Comparison of ENCODE assay signal across 32 cellular contexts in the genomic region with DNA sequence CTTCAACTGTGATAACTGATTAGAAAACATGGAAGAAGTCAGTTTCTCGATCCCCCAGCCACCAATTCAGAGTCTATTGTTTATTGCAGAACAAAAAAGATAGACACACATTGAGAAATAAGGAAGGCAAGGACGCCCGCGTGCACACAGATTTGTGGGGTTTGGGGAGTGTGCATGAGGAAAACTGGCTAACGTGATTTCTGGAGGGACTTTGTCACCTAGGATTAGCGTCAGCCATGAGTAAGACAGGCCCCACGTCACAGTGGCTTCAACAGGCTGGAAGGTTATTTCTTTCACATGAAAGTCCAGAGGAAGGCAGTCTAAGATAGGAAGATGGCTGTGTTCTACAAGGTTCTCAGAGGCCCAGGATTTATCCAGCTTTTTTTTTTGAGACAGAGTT.
"Had no signal": no experiment of that assay in that cellular context is flagged by ENCODE, and none has a peak within 500 bp of the region (broad histone marks: within the 10 kb centered on the region; RNA-seq: fewer than 3 reads in every experiment).

No MANE protein-coding gene starts in this region.

- ATAC-seq: activated CD4-positive, CD25-positive, alpha-beta regulatory T cell treated with anti-CD3 and anti-CD28 coated beads, Interleukin-2, amount 50 U/mL, for 24 hours; activated CD8-positive, alpha-beta T cell treated with anti-CD3 and anti-CD28 coated beads for 36 hours; activated T-cell treated with anti-CD3 and anti-CD28 coated beads, Interleukin-2, amount 50 U/mL, for 4 hours; activated T-helper 17 cell treated with anti-CD3 and anti-CD28 coated beads, Interleukin-2, amount 50 U/mL, for 72 hours; esophagus mucosa; heart left ventricle; T-helper 17 cell; WTC11 had no signal

- H3K27me3 Mint-ChIP-seq: activated CD8-positive, alpha-beta T cell treated with anti-CD3 and anti-CD28 coated beads for 36 hours; activated naive CD8-positive, alpha-beta T cell; activated T-helper 17 cell treated with anti-CD3 and anti-CD28 coated beads, Interleukin-2, amount 50 U/mL, for 72 hours; central memory CD8-positive, alpha-beta T cell; dendritic cell treated with granulocyte-macrophage colony-stimulating factor and Interleukin-4, amounts not matched to agents 40 ng/mL and 50 ng/mL, for 4 days; T-helper 17 cell had no signal

- H3K27me3 ChIP-seq: brain microvascular endothelial cell, dorsolateral prefrontal cortex, heart left ventricle had no signal

- H3K27ac ChIP-seq: brain microvascular endothelial cell, coronary artery, heart left ventricle had no signal

- DNase-seq: activated CD4-positive, alpha-beta T cell treated with anti-CD3 and anti-CD28 coated beads for 48 hours; activated CD4-positive, alpha-beta T cell treated with anti-CD3 and anti-CD28 coated beads, Interleukin-2, amount 50 U/mL, for 1 hour; activated CD4-positive, alpha-beta T cell treated with anti-CD3 and anti-CD28 coated beads, Interleukin-2, amount 50 U/mL, for 48 hours; activated CD8-positive, alpha-beta memory T cell treated with anti-CD3 and anti-CD28 coated beads for 24 hours; activated CD8-positive, alpha-beta T cell treated with anti-CD3 and anti-CD28 coated beads for 36 hours; activated effector memory CD4-positive, alpha-beta T cell treated with Interleukin-2 at 50 U/mL for 16 hours; activated gamma-delta T cell treated with Interleukin-2 at 50 U/mL for 16 hours; activated naive CD4-positive, alpha-beta T cell treated with anti-CD3 and anti-CD28 coated beads, Interleukin-2, amount 50 U/mL, for 16 hours; activated naive CD4-positive, alpha-beta T cell treated with Interleukin-2 at 50 U/mL for 16 hours; activated T-cell treated with anti-CD3 and anti-CD28 coated beads, Interleukin-2, amount 50 U/mL, for 4 hours; amniotic stem cell; anterior cingulate cortex; brain microvascular endothelial cell; dorsolateral prefrontal cortex; effector memory CD4-positive, alpha-beta T cell; endodermal cell; glutamatergic neuron; heart left ventricle; T-helper 1 cell; T-helper 17 cell had no signal

- H3K36me3 ChIP-seq: brain microvascular endothelial cell, heart left ventricle had no signal

- H3K9me3 Mint-ChIP-seq: activated T-helper 17 cell treated with anti-CD3 and anti-CD28 coated beads, Interleukin-2, amount 50 U/mL, for 72 hours had no signal

- H3K4me3 ChIP-seq: coronary artery, dorsolateral prefrontal cortex, heart left ventricle had no signal

- FAIRE-seq: astrocyte, bronchial epithelial cell, frontal cortex had no signal

- H3K27ac Mint-ChIP-seq: activated CD8-positive, alpha-beta T cell treated with anti-CD3 and anti-CD28 coated beads for 36 hours; activated naive CD8-positive, alpha-beta T cell; activated T-helper 17 cell treated with anti-CD3 and anti-CD28 coated beads, Interleukin-2, amount 50 U/mL, for 72 hours; endodermal cell; T-helper 17 cell; T-helper 2 cell treated with Interferon-gamma antibody and Interleukin-4, amounts not matched to agents 5 μg/mL and 100 μg/mL, for 36 hours; WTC11 had no signal

- H3K4me3 Mint-ChIP-seq: activated CD8-positive, alpha-beta T cell treated with anti-CD3 and anti-CD28 coated beads for 36 hours; activated naive CD8-positive, alpha-beta T cell; activated T-cell treated with anti-CD3 and anti-CD28 coated beads, Interleukin-2, amount 50 U/mL, for 4 hours; activated T-helper 17 cell treated with anti-CD3 and anti-CD28 coated beads, Interleukin-2, amount 50 U/mL, for 72 hours; central memory CD8-positive, alpha-beta T cell; dendritic cell treated with granulocyte-macrophage colony-stimulating factor and Interleukin-4, amounts not matched to agents 40 ng/mL and 50 ng/mL, for 4 days; endodermal cell; T-helper 17 cell; T-helper 2 cell treated with Interferon-gamma antibody and Interleukin-4, amounts not matched to agents 5 μg/mL and 100 μg/mL, for 36 hours; WTC11 had no signal
